17 cellular contexts compared by ENCODE assay signal in genomic region chr6:85803721-85804120, GRCh38.
DNase-seq lines count a peak whose midpoint lies in the region; ATAC-seq and TF ChIP-seq lines count a peak whose summit lies in the region.
"Had no signal": no experiment of that assay in that cellular context is flagged by ENCODE, and none has a peak within 500 bp of the region (broad histone marks: within the 10 kb centered on the region; RNA-seq: fewer than 3 reads in every experiment).

No MANE protein-coding gene starts in this region.

- TF ChIP-seq CTCF in CD8-positive, alpha-beta T cell (IDR thresholded peaks at IDR 0.05), result no peak

- H3K9me3 ChIP-seq in Karpas-422 (ENCODE audit: low read length), result peaks cover 11% of the 10 kb centered on the region; the same call in 1 of the 2 replicates
- no peaks in the 10 kb centered on the region for H3K9me3 ChIP-seq in CD8-positive, alpha-beta T cell (ENCODE audit: low read length)

- no peak overlapping the region for H3K27ac ChIP-seq in Karpas-422 (ENCODE audit: low read length)
- no peak overlapping the region for H3K27ac ChIP-seq in CD8-positive, alpha-beta T cell (ENCODE audit: low read depth, low read length)
- H3K27ac ChIP-seq: BLaER1, C4-2B, GM23248 had no signal

- H3K4me2 ChIP-seq in Karpas-422 (ENCODE audit: low read depth, low read length, poor library complexity, severe bottlenecking), result peak overlapping the region; percentile 53
- H3K4me2 ChIP-seq: BLaER1 had no signal

- H3K4me1 ChIP-seq in Karpas-422 (ENCODE audit: low read length), result peaks cover 32% of the 10 kb centered on the region
- H3K4me1 ChIP-seq in CD8-positive, alpha-beta T cell (ENCODE audit: insufficient read depth, low read length), result no peaks in the 10 kb centered on the region
- H3K4me1 ChIP-seq: BLaER1 had no signal

- intact Hi-C loops in CD8-positive, alpha-beta T cell (cut with DNase I, micrococcal nuclease), result no loop called here

- no peaks in the 10 kb centered on the region for H3K79me2 ChIP-seq in Karpas-422 (ENCODE audit: low read length)

- H4K20me1 ChIP-seq in Karpas-422 (ENCODE audit: insufficient read depth, low read depth, low read length), result no peaks in the 10 kb centered on the region
- H4K20me1 ChIP-seq: BLaER1 had no signal

- no peaks in the 10 kb centered on the region for H3K9me2 ChIP-seq in Karpas-422 (replicated peaks; ENCODE audit: insufficient read depth, low read length)

- H3K36me3 ChIP-seq in Karpas-422 (ENCODE audit: insufficient read depth, low read length), result no peaks in the 10 kb centered on the region; the same call in 1 of the 2 replicates
- H3K36me3 ChIP-seq in CD8-positive, alpha-beta T cell (ENCODE audit: insufficient read depth, low read length), result no peaks in the 10 kb centered on the region
- H3K36me3 ChIP-seq: BLaER1 had no signal

- no peak overlapping the region for H2AFZ ChIP-seq in Karpas-422 (ENCODE audit: low read length)
- H2AFZ ChIP-seq: GM23248 had no signal

- POLR2A ChIA-PET in CD8-positive, alpha-beta T cell (lab: Charles Lee), result no interaction called here

- H3K9ac ChIP-seq in Karpas-422 (ENCODE audit: low read length), result no peak overlapping the region
- H3K9ac ChIP-seq: BLaER1, GM23248 had no signal

- no peak overlapping the region for H3K27ac Mint-ChIP-seq in CD8-positive, alpha-beta T cell
- H3K27ac Mint-ChIP-seq: B cell; CD4-positive, CD25-positive, alpha-beta regulatory T cell; CD8-positive, alpha-beta memory T cell had no signal

- no peak overlapping the region for H3K4me3 Mint-ChIP-seq in CD8-positive, alpha-beta T cell
- H3K4me3 Mint-ChIP-seq: B cell; CD4-positive, CD25-positive, alpha-beta regulatory T cell; CD8-positive, alpha-beta memory T cell had no signal

- CTCF ChIA-PET in CD8-positive, alpha-beta T cell (lab: Charles Lee), result no interaction called here

- peaks cover 2% of the 10 kb centered on the region for H3K27me3 Mint-ChIP-seq in CD8-positive, alpha-beta T cell (ENCODE audit: low read depth)

- no peaks in the 10 kb centered on the region for H3K27me3 ChIP-seq in Karpas-422 (ENCODE audit: low read length)
- no peaks in the 10 kb centered on the region for H3K27me3 ChIP-seq in CD8-positive, alpha-beta T cell (ENCODE audit: insufficient read depth, low read length)
- H3K27me3 ChIP-seq: BLaER1 had no signal

- H3K36me3 Mint-ChIP-seq in CD8-positive, alpha-beta T cell, result no peaks in the 10 kb centered on the region
- H3K36me3 Mint-ChIP-seq: CD4-positive, CD25-positive, alpha-beta regulatory T cell had no signal

- DNase-seq in Karpas-422 (no peak), left kidney (ENCODE audit: low read depth, low spot score) (peak; percentile 4), renal cortical epithelial cell (ENCODE audit: low read depth) (peak; percentile 51)
- no peak for DNase-seq in effector CD8-positive, alpha-beta T cell (lab: John Stamatoyannopoulos, UW)
- no peak for DNase-seq in CD8-positive, alpha-beta T cell
- DNase-seq: CD4-positive, CD25-positive, alpha-beta regulatory T cell; CD8-positive, alpha-beta memory T cell; DMS53; DMS79 treated with DMSO at 0.1 percent for 48 hours; GF-D8; GM23248; H7; HCEC 1CT had no signal

- ATAC-seq in GM18502 (IDR thresholded peaks at IDR 0.05; ENCODE audit: poor library complexity, unreplicated experiment), result no peak
- ATAC-seq in CD8-positive, alpha-beta T cell, result no peak

- H3K4me1 Mint-ChIP-seq in CD8-positive, alpha-beta T cell (ENCODE audit: low read depth), result no peaks in the 10 kb centered on the region
- H3K4me1 Mint-ChIP-seq: B cell; CD4-positive, CD25-positive, alpha-beta regulatory T cell; CD8-positive, alpha-beta memory T cell had no signal

- no peak overlapping the region for H3K4me3 ChIP-seq in Karpas-422 (ENCODE audit: low read length)
- H3K4me3 ChIP-seq in CD8-positive, alpha-beta T cell (ENCODE audit: low read depth, low read length), result no peak overlapping the region
- H3K4me3 ChIP-seq: BLaER1, GM23248 had no signal

- peaks cover 4% of the 10 kb centered on the region for H3K9me3 Mint-ChIP-seq in CD8-positive, alpha-beta T cell

Comparison
In these comparisons a context has a peak if more than half of its experiments do, and no peak if none do; other contexts are left out.
1. DNase-seq: peak in left kidney (single experiment) and renal cortical epithelial cell (single experiment); none in Karpas-422 (single experiment), effector CD8-positive, alpha-beta T cell (single experiment) and CD8-positive, alpha-beta T cell (0 of 7).